ENCODE assay signal across 1 cellular context in the genomic region with DNA sequence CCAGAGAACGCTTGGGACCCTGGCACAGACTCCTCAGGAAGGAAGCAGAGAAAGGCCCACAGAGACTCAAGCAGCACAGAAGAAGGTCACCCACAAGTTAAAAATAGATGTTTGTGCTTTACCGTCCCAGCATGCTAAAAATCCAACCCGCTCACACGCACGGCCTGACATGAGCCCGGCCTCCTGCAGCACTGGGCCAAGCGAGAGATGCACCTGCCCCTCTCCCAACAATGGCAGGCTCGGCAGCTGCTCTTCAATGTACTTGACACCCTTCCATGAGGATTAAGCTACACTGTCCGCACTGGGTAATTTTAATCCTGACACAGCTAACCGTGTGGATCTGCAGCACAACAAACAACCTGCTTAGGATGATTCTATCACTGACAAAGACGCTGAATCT.
TF ChIP-seq lines count a peak whose summit lies in the region.

No MANE protein-coding gene starts in this region.

TF ChIP-seq in H1, 55 proteins besides CTCF, POLR2A, EP300 and RAD21 (continued from another document):
- TF ChIP-seq FOSL1 (IDR thresholded peaks at IDR 0.05; ENCODE audit: insufficient read depth, low read depth, low read length) (no peak), RXRA (IDR thresholded peaks at IDR 0.05; ENCODE audit: insufficient read depth, low read depth, low read length) (no peak), HDAC2 (IDR thresholded peaks at IDR 0.05; ENCODE audit: borderline replicate concordance in 1 of 2, low read depth in 2 of 2, low read length in 2 of 2) (no peak), CHD2 (IDR thresholded peaks at IDR 0.05; ENCODE audit: low read length) (no peak), SIX5 (IDR thresholded peaks at IDR 0.05; ENCODE audit: low read depth, low read length) (no peak), NANOG (IDR thresholded peaks at IDR 0.05; ENCODE audit: insufficient read depth, low read depth, low read length, poor library complexity, severe bottlenecking) (no peak), SP1 (IDR thresholded peaks at IDR 0.05; ENCODE audit: low read depth, low read length) (no peak), BRCA1 (IDR thresholded peaks at IDR 0.05; ENCODE audit: low read depth, low read length) (no peak), GABPA (IDR thresholded peaks at IDR 0.05; ENCODE audit: borderline replicate concordance, insufficient read depth, low read length) (no peak), ASH2L (IDR thresholded peaks at IDR 0.05; ENCODE audit: low read length) (no peak), RNF2 (IDR thresholded peaks at IDR 0.05; ENCODE audit: borderline replicate concordance, low read depth, low read length, missing control alignments, poor library complexity, severe bottlenecking) (no peak), NRF1 (IDR thresholded peaks at IDR 0.05; ENCODE audit: low read depth, low read length) (no peak), TAF1 (IDR thresholded peaks at IDR 0.05; ENCODE audit: low read depth, low read length) (no peak)
- TF ChIP-seq, protein P1, sequence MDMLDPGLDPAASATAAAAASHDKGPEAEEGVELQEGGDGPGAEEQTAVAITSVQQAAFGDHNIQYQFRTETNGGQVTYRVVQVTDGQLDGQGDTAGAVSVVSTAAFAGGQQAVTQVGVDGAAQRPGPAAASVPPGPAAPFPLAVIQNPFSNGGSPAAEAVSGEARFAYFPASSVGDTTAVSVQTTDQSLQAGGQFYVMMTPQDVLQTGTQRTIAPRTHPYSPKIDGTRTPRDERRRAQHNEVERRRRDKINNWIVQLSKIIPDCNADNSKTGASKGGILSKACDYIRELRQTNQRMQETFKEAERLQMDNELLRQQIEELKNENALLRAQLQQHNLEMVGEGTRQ (IDR thresholded peaks at IDR 0.05; ENCODE audit: low read length): no peak
- TF ChIP-seq, protein P2, sequence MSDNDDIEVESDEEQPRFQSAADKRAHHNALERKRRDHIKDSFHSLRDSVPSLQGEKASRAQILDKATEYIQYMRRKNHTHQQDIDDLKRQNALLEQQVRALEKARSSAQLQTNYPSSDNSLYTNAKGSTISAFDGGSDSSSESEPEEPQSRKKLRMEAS (IDR thresholded peaks at IDR 0.05): no peak
TF ChIP-seq in H1: peak in this region for 0.
